ENCODE assay signal across 23 cellular contexts in genomic region chr4:109750652-109751244, GRCh38. TPM values are rescaled to one million over a fixed set of nuclear protein-coding genes. Genes with fewer than 3 reads are reported as not detected.
DNase-seq lines count a peak whose midpoint lies in the region; ATAC-seq, FAIRE-seq and TF ChIP-seq lines count a peak whose summit lies in the region.
"Had no signal": no experiment of that assay in that cellular context is flagged by ENCODE, and none has a peak within 500 bp of the region (broad histone marks: within the 10 kb centered on the region; RNA-seq: fewer than 3 reads in every experiment).

No MANE protein-coding gene starts in this region.

- no peak overlapping the region for H3K4me3 Mint-ChIP-seq in activated CD4-positive, alpha-beta T cell treated with anti-CD3 and anti-CD28 coated beads, Interleukin-2, amount 10 ng/mL, durations not matched to agents 24 days and 14 days
- H3K4me3 Mint-ChIP-seq: CD4-positive, alpha-beta memory T cell; H9 had no signal

- TF ChIP-seq CTCF in K562 (IDR thresholded peaks at IDR 0.05 in 2 of 3, conservative IDR thresholded peaks at IDR 0.05 in 1 of 3; ENCODE audit: insufficient read depth in 2 of 3, low read depth in 1 of 3, low read length in 3 of 3): no peak
- TF ChIP-seq CTCF in testis (IDR thresholded peaks at IDR 0.05): no peak

- ATAC-seq in K562: peak; percentile 75
- ATAC-seq: A549, HCT116 had no signal

- H2BK120ac ChIP-seq in neuronal stem cell (ENCODE audit: low read depth, low read length): no peak overlapping the region

- H3K9ac ChIP-seq in K562 (ENCODE audit: insufficient read depth in 1 of 2, low read depth in 2 of 2, low read length in 2 of 2): no peak overlapping the region
- no peak overlapping the region for H3K9ac ChIP-seq in neuronal stem cell (ENCODE audit: low read depth, low read length, poor library complexity)
- H3K9ac ChIP-seq: BLaER1 treated with 17β-estradiol and CSF1 and Interleukin-3, amounts not matched to agents 10 nM and 100 nM had no signal

- H3K9me3 Mint-ChIP-seq in activated CD4-positive, alpha-beta T cell treated with anti-CD3 and anti-CD28 coated beads, Interleukin-2, amount 10 ng/mL, durations not matched to agents 24 days and 14 days: no peaks in the 10 kb centered on the region
- H3K9me3 Mint-ChIP-seq: CD4-positive, alpha-beta memory T cell; H9 had no signal

- peaks cover 7% of the 10 kb centered on the region for H3K27me3 Mint-ChIP-seq in activated CD4-positive, alpha-beta T cell treated with anti-CD3 and anti-CD28 coated beads, Interleukin-2, amount 10 ng/mL, durations not matched to agents 24 days and 14 days

- H3K36me3 Mint-ChIP-seq in activated CD4-positive, alpha-beta T cell treated with anti-CD3 and anti-CD28 coated beads, Interleukin-2, amount 10 ng/mL, durations not matched to agents 24 days and 14 days (ENCODE audit: low read depth): no peaks in the 10 kb centered on the region
- H3K36me3 Mint-ChIP-seq: CD4-positive, alpha-beta memory T cell had no signal

- no peaks in the 10 kb centered on the region for H3K9me1 ChIP-seq in K562 (ENCODE audit: control insufficient read depth, insufficient read depth, low read length)

- BruUV-seq in K562 (replicated peaks; lab: Mats Ljungman, UMichigan): no TSS peak

- H2AFZ ChIP-seq in K562 (ENCODE audit: low read depth, low read length) (peak overlapping the region; percentile 91), neuronal stem cell (ENCODE audit: low read length) (peak overlapping the region; percentile 61)

- FAIRE-seq in K562 (lab: Jason Lieb, UNC): no peak
- FAIRE-seq: A549, GM12891, GM18507 had no signal

- no peaks in the 10 kb centered on the region for H3K9me3 ChIP-seq in K562 (replicated peaks; ENCODE audit: control insufficient read depth, insufficient read depth, low read depth, low read length)
- H3K9me3 ChIP-seq in neuronal stem cell (replicated peaks in 1 of 2; ENCODE audit: control insufficient read depth in 2 of 2, insufficient read depth in 1 of 2, low read depth in 1 of 2, low read length in 2 of 2): no peaks in the 10 kb centered on the region
- H3K9me3 ChIP-seq in testis: no peaks in the 10 kb centered on the region
- H3K9me3 ChIP-seq: A549; BE2C; BLaER1 treated with 17β-estradiol and CSF1 and Interleukin-3, amounts not matched to agents 10 nM and 100 nM had no signal

- no peak overlapping the region for H3K4ac ChIP-seq in neuronal stem cell (ENCODE audit: low read length)

- peak overlapping the region; percentile 45 for H3K4me2 ChIP-seq in K562 (ENCODE audit: insufficient read depth, low read length)
- no peak overlapping the region for H3K4me2 ChIP-seq in neuronal stem cell (ENCODE audit: insufficient read depth, low read length, poor library complexity, severe bottlenecking)
- H3K4me2 ChIP-seq: A549; BLaER1 treated with 17β-estradiol and CSF1 and Interleukin-3, amounts not matched to agents 10 nM and 100 nM had no signal

- no peaks in the 10 kb centered on the region for H3K79me2 ChIP-seq in K562 (ENCODE audit: control insufficient read depth, insufficient read depth, low read length)

- in situ Hi-C loops in K562 (cut with MboI): no loop called here

- H3K27me3 ChIP-seq in K562 (ENCODE audit: control insufficient read depth in 2 of 2, insufficient read depth in 2 of 2, low read length in 2 of 2) (no peaks in the 10 kb centered on the region), neuronal stem cell (ENCODE audit: control insufficient read depth in 3 of 3, insufficient read depth in 3 of 3, low read depth in 1 of 3, low read length in 3 of 3) (peaks cover 0 to 4% (median 0%) of the 10 kb centered on the region in 3 experiments), testis (no peaks in the 10 kb centered on the region)
- H3K27me3 ChIP-seq: BE2C; BLaER1 treated with 17β-estradiol and CSF1 and Interleukin-3, amounts not matched to agents 10 nM and 100 nM had no signal

- no peak overlapping the region for H2BK5ac ChIP-seq in neuronal stem cell (ENCODE audit: low read length)

- TF ChIP-seq EP300 in K562 (IDR thresholded peaks at IDR 0.05; ENCODE audit: low read length): peak; percentile 54

- no peak overlapping the region for H2AK5ac ChIP-seq in neuronal stem cell (ENCODE audit: low read depth, low read length)

- no peak overlapping the region for H3K27ac Mint-ChIP-seq in activated CD4-positive, alpha-beta T cell treated with anti-CD3 and anti-CD28 coated beads, Interleukin-2, amount 10 ng/mL, durations not matched to agents 24 days and 14 days
- H3K27ac Mint-ChIP-seq: CD4-positive, alpha-beta memory T cell; H9 had no signal

- H3K14ac ChIP-seq in neuronal stem cell (ENCODE audit: low read length): no peak overlapping the region

- intact Hi-C loops in activated CD4-positive, alpha-beta T cell treated with anti-CD3 and anti-CD28 coated beads, Interleukin-2, amount 10 ng/mL, durations not matched to agents 24 days and 14 days (cut with micrococcal nuclease): loop anchor here (5.0 kb wide), 1 partner anchor 328 kb away; no protein-coding TSS in a partner anchor
- intact Hi-C loops in K562 (cut with micrococcal nuclease): no loop called here
- intact Hi-C loops in testis (cut with DNase I; ENCODE audit: low total_unique reads): no loop called here

- no peak overlapping the region for H2BK12ac ChIP-seq in neuronal stem cell (ENCODE audit: low read length)

- WGBS in K562 (ENCODE audit: insufficient coverage, low coverage, missing lambda C conversion rate): 8% methylated on average over 4 of the region's 4 CpGs
- WGBS in neuronal stem cell (ENCODE audit: extremely low coverage in 2 of 2, insufficient read length in 2 of 2, insufficient replicate concordance in 1 of 2), 2 donors: no CpG with 5 or more reads among the region's 4 CpGs
- 91 to 94% methylated on average over 4 of the region's 4 CpGs for WGBS in testis, 2 donors

- H3K4me3 ChIP-seq in K562 (no peak overlapping the region), neuronal stem cell (ENCODE audit: low read length in 2 of 2) (no peak overlapping the region), testis (no peak overlapping the region)
- H3K4me3 ChIP-seq: A549; BLaER1 treated with 17β-estradiol and CSF1 and Interleukin-3, amounts not matched to agents 10 nM and 100 nM had no signal

- H3K27ac ChIP-seq in K562 (ENCODE audit: extremely low read depth, low read depth, low read length): peak overlapping the region; percentile 30; the same call in 1 of the 3 replicates
- no peak overlapping the region for H3K27ac ChIP-seq in neuronal stem cell (replicated peaks; ENCODE audit: low read length)
- no peak overlapping the region for H3K27ac ChIP-seq in testis
- H3K27ac ChIP-seq: A549; BLaER1 treated with 17β-estradiol and CSF1 and Interleukin-3, amounts not matched to agents 10 nM and 100 nM had no signal

- H4K20me1 ChIP-seq in K562 (replicated peaks; ENCODE audit: control insufficient read depth, insufficient read depth, low read length): no peaks in the 10 kb centered on the region
- H4K20me1 ChIP-seq: BLaER1 treated with 17β-estradiol and CSF1 and Interleukin-3, amounts not matched to agents 10 nM and 100 nM had no signal

- POLR2A ChIA-PET in K562 (lab: Yijun Ruan, JAX): interaction anchor here (1.3 kb wide), 2 partner anchors 14 kb away, joined by 3 to 5 read pairs; no protein-coding TSS in a partner anchor

- H3K4me1 ChIP-seq in K562 (replicated peaks in 1 of 2; ENCODE audit: control insufficient read depth in 2 of 2, insufficient read depth in 2 of 2, low read length in 2 of 2) (peaks cover 2 to 16% of the 10 kb centered on the region in 2 experiments; a peak in 3 of 5 replicates), neuronal stem cell (ENCODE audit: control insufficient read depth in 2 of 2, insufficient read depth in 1 of 2, low read depth in 1 of 2, low read length in 2 of 2) (no peaks in the 10 kb centered on the region), testis (no peaks in the 10 kb centered on the region)
- H3K4me1 ChIP-seq: A549, BE2C had no signal

- no peak for TF ChIP-seq RAD21 in K562 (CRISPR knock-in tag; conservative IDR thresholded peaks at IDR 0.05 in 1 of 2, IDR thresholded peaks at IDR 0.05 in 1 of 2)

- H3K4me1 Mint-ChIP-seq in activated CD4-positive, alpha-beta T cell treated with anti-CD3 and anti-CD28 coated beads, Interleukin-2, amount 10 ng/mL, durations not matched to agents 24 days and 14 days: no peaks in the 10 kb centered on the region
- H3K4me1 Mint-ChIP-seq: CD4-positive, alpha-beta memory T cell had no signal

- no peak overlapping the region for H2BK15ac ChIP-seq in neuronal stem cell (ENCODE audit: low read length)

- no peak overlapping the region for H3K18ac ChIP-seq in neuronal stem cell (ENCODE audit: low read length)

- TF ChIP-seq POLR2A in K562 (conservative IDR thresholded peaks at IDR 0.05) (no peak), testis (IDR thresholded peaks at IDR 0.05) (no peak)

- DNase-seq in activated CD4-positive, alpha-beta T cell treated with anti-CD3 and anti-CD28 coated beads, Interleukin-2, amount 10 ng/mL, durations not matched to agents 24 days and 14 days: peak; percentile 54
- DNase-seq in activated CD4-positive, alpha-beta T cell treated with anti-CD3 and anti-CD28 coated beads, Interleukin-2, amount 50 U/mL, for 4 hours: no peak
- DNase-seq in K562 (ENCODE audit: extremely low read depth in 1 of 4, low spot score in 3 of 4) (no peak), neuronal stem cell (ENCODE audit: low spot score) (no peak), testis (no peak), NCI-H2227 treated with DMSO at 0.1 percent for 48 hours (lab: John Stamatoyannopoulos, UW) (no peak)
- DNase-seq: 8988T; ACHN; AML-193; BE2C; Calu3; CD4-positive, alpha-beta memory T cell; COR-L47; DMS53; DMS79 treated with DMSO at 0.1 percent for 48 hours; GF-D8; H9 had no signal

- H4K91ac ChIP-seq in neuronal stem cell (ENCODE audit: low read depth, low read length, poor library complexity): no peak overlapping the region

- H3K23ac ChIP-seq in neuronal stem cell (ENCODE audit: low read depth, low read length, poor library complexity): no peak overlapping the region

- H3K36me3 ChIP-seq in K562 (ENCODE audit: control insufficient read depth, insufficient read depth, low read length) (no peaks in the 10 kb centered on the region), neuronal stem cell (replicated peaks in 1 of 2; ENCODE audit: control insufficient read depth in 2 of 2, insufficient read depth in 2 of 2, low read length in 2 of 2) (no peaks in the 10 kb centered on the region), testis (ENCODE audit: low read depth, missing control alignments) (no peaks in the 10 kb centered on the region)
- H3K36me3 ChIP-seq: BE2C; BLaER1 treated with 17β-estradiol and CSF1 and Interleukin-3, amounts not matched to agents 10 nM and 100 nM had no signal

- no peak overlapping the region for H4K8ac ChIP-seq in neuronal stem cell (ENCODE audit: low read depth, low read length)

- CTCF ChIA-PET in K562 (lab: Yijun Ruan, JAX; ENCODE audit: low intra/inter-chr PET ratio): no interaction called here

- H3K79me1 ChIP-seq in neuronal stem cell (ENCODE audit: low read depth, low read length): no peaks in the 10 kb centered on the region

RNA-seq across cellular contexts. Expression of gene PLA2G12A, which starts 20.9 kb away (rescaled TPM):
- 9.0 and 11.4 TPM in 2 replicates for total RNA-seq in activated CD4-positive, alpha-beta T cell treated with anti-CD3 and anti-CD28 coated beads, Interleukin-2, amount 10 ng/mL, durations not matched to agents 24 days and 14 days
- total RNA-seq in K562 (2011; cell fraction: chromatin; rRNA removed; ENCODE audit: low replicate concordance): 43.6 and 47.1 TPM in 2 replicates
- 20.8 and 67.1 TPM in 2 replicates for total RNA-seq in K562 (2011; cell fraction: nucleolus; rRNA removed)
- 55.1 and 66.2 TPM in 2 replicates for total RNA-seq in K562 (2011; cell fraction: nucleoplasm; rRNA removed)
- 29.4 and 39.8 TPM in 2 replicates for total RNA-seq in K562 (2014; rRNA removed)
- 132 and 135 TPM in 2 replicates for total RNA-seq in K562 (2014; rRNA removed; fragmentation: Illumina TruSeq; extraction: Trizol)
- 98.1 and 103 TPM in 2 replicates for total RNA-seq in K562 (2015; rRNA removed; fragmentation: Illumina TruSeq; extraction: Trizol)
- 92.3 and 94.7 TPM in 2 replicates for total RNA-seq in K562 (2021)
- 202 and 226 TPM in 2 replicates for polyA plus RNA-seq in K562 (2011; rRNA removed)
- 38.2 and 45.9 TPM in 2 replicates for polyA plus RNA-seq in K562 (2011; cell fraction: cytosol; rRNA removed)
- polyA plus RNA-seq in K562 (2011; cell fraction: nucleus; rRNA removed): 49.3 and 54.8 TPM in 2 replicates
- 95.6 and 100 TPM in 2 replicates for polyA plus RNA-seq in K562 (2012)
- polyA plus RNA-seq in K562 (2014; fragmentation: Illumina TruSeq; extraction: Trizol): 77.9 and 80.5 TPM in 2 replicates
- 10 to 100 TPM; 24.2 to 24.6 TPM for polyA plus RNA-seq in K562 (2014; fragmentation: Nextera tagmentation; extraction: Ambion mirVana)
- 38.0 and 50.3 TPM in 2 replicates for polyA plus RNA-seq in K562 (2014; rRNA removed)
- polyA minus RNA-seq in K562 (2011; rRNA and poly(A)+ RNA removed): 228 and 290 TPM in 2 replicates
- polyA minus RNA-seq in K562 (2011; cell fraction: cytosol; rRNA and poly(A)+ RNA removed): 60.1 and 93.2 TPM in 2 replicates
- 12.9 and 16.7 TPM in 2 replicates for polyA minus RNA-seq in K562 (2011; cell fraction: nucleus; rRNA and poly(A)+ RNA removed)
- 8.8 TPM for polyA plus RNA-seq in neuronal stem cell (2013, experiment 1 of 2)
- polyA plus RNA-seq in neuronal stem cell (2013, experiment 2 of 2): 10.2 TPM
- 10 to 100 TPM; 12.2 to 14.1 TPM for total RNA-seq in testis
- 20.7 TPM for polyA plus RNA-seq in testis (ENCODE audit: insufficient read depth, low read depth, low replicate concordance)

RNA-seq across cellular contexts. Expression of gene CASP6, which starts 47.5 kb away (rescaled TPM):
- total RNA-seq in activated CD4-positive, alpha-beta T cell treated with anti-CD3 and anti-CD28 coated beads, Interleukin-2, amount 10 ng/mL, durations not matched to agents 24 days and 14 days: 19.3 and 23.6 TPM in 2 replicates
- total RNA-seq in K562 (2011; cell fraction: chromatin; rRNA removed; ENCODE audit: low replicate concordance): 8.4 and 10.8 TPM in 2 replicates
- total RNA-seq in K562 (2011; cell fraction: nucleolus; rRNA removed): 6.1 and 7.5 TPM in 2 replicates
- 5.4 and 8.3 TPM in 2 replicates for total RNA-seq in K562 (2011; cell fraction: nucleoplasm; rRNA removed)
- 34.3 and 39.1 TPM in 2 replicates for total RNA-seq in K562 (2014; rRNA removed)
- 31.7 and 42.2 TPM in 2 replicates for total RNA-seq in K562 (2014; rRNA removed; fragmentation: Illumina TruSeq; extraction: Trizol)
- 47.7 and 48.1 TPM in 2 replicates for total RNA-seq in K562 (2015; rRNA removed; fragmentation: Illumina TruSeq; extraction: Trizol)
- total RNA-seq in K562 (2021): 20.8 and 22.3 TPM in 2 replicates
- 56.7 and 72.7 TPM in 2 replicates for polyA plus RNA-seq in K562 (2011; rRNA removed)
- 24.9 and 48.9 TPM in 2 replicates for polyA plus RNA-seq in K562 (2011; cell fraction: cytosol; rRNA removed)
- polyA plus RNA-seq in K562 (2011; cell fraction: nucleus; rRNA removed): 9.4 and 11.0 TPM in 2 replicates
- polyA plus RNA-seq in K562 (2012): 31.2 and 32.9 TPM in 2 replicates
- polyA plus RNA-seq in K562 (2014; fragmentation: Illumina TruSeq; extraction: Trizol): 52.1 and 57.5 TPM in 2 replicates
- 10 to 100 TPM; 23.0 to 31.7 TPM for polyA plus RNA-seq in K562 (2014; fragmentation: Nextera tagmentation; extraction: Ambion mirVana)
- polyA plus RNA-seq in K562 (2014; rRNA removed): 47.4 and 50.9 TPM in 2 replicates
- 62.8 and 69.4 TPM in 2 replicates for polyA minus RNA-seq in K562 (2011; rRNA and poly(A)+ RNA removed)
- 16.0 and 25.0 TPM in 2 replicates for polyA minus RNA-seq in K562 (2011; cell fraction: cytosol; rRNA and poly(A)+ RNA removed)
- 2.0 and 8.3 TPM in 2 replicates for polyA minus RNA-seq in K562 (2011; cell fraction: nucleus; rRNA and poly(A)+ RNA removed)
- polyA plus RNA-seq in neuronal stem cell (2013, experiment 1 of 2): 23.4 TPM
- 23.4 TPM for polyA plus RNA-seq in neuronal stem cell (2013, experiment 2 of 2)
- total RNA-seq in testis: 1 to 10 TPM; 7.1 to 7.3 TPM
- 3.6 TPM for polyA plus RNA-seq in testis (ENCODE audit: insufficient read depth, low read depth, low replicate concordance)

RNA-seq across cellular contexts. Expression of gene CFI, which starts 51.1 kb away (rescaled TPM):
- not detected in 2 replicates for total RNA-seq in activated CD4-positive, alpha-beta T cell treated with anti-CD3 and anti-CD28 coated beads, Interleukin-2, amount 10 ng/mL, durations not matched to agents 24 days and 14 days
- 0.23 TPM in 1 of 2 replicates, not detected in the other for total RNA-seq in K562 (2011; cell fraction: chromatin; rRNA removed; ENCODE audit: low replicate concordance)
- total RNA-seq in K562 (2011; cell fraction: nucleolus; rRNA removed): not detected in 2 replicates
- 0.31 TPM in 1 of 2 replicates, not detected in the other for total RNA-seq in K562 (2011; cell fraction: nucleoplasm; rRNA removed)
- 0.41 and 1.4 TPM in 2 replicates for total RNA-seq in K562 (2014; rRNA removed)
- 0.61 and 0.62 TPM in 2 replicates for total RNA-seq in K562 (2014; rRNA removed; fragmentation: Illumina TruSeq; extraction: Trizol)
- total RNA-seq in K562 (2015; rRNA removed; fragmentation: Illumina TruSeq; extraction: Trizol): 8.3 and 8.4 TPM in 2 replicates
- 0.94 and 0.95 TPM in 2 replicates for total RNA-seq in K562 (2021)
- 0.22 and 0.54 TPM in 2 replicates for polyA plus RNA-seq in K562 (2011; rRNA removed)
- 0.06 and 0.12 TPM in 2 replicates for polyA plus RNA-seq in K562 (2011; cell fraction: cytosol; rRNA removed)
- polyA plus RNA-seq in K562 (2011; cell fraction: nucleus; rRNA removed): 0.10 and 0.26 TPM in 2 replicates
- polyA plus RNA-seq in K562 (2012): 2.5 and 3.9 TPM in 2 replicates
- polyA plus RNA-seq in K562 (2014; fragmentation: Illumina TruSeq; extraction: Trizol): 0.58 and 1.00 TPM in 2 replicates
- 1 to 10 TPM in 1 of 2 experiments, under 1 TPM in 1; 0.30 to 1.1 TPM for polyA plus RNA-seq in K562 (2014; fragmentation: Nextera tagmentation; extraction: Ambion mirVana)
- polyA plus RNA-seq in K562 (2014; rRNA removed): 0.46 and 0.72 TPM in 2 replicates
- polyA minus RNA-seq in K562 (2011; rRNA and poly(A)+ RNA removed): 0.33 TPM in 1 of 2 replicates, not detected in the other
- 0.73 TPM in 1 of 2 replicates, not detected in the other for polyA minus RNA-seq in K562 (2011; cell fraction: cytosol; rRNA and poly(A)+ RNA removed)
- polyA minus RNA-seq in K562 (2011; cell fraction: nucleus; rRNA and poly(A)+ RNA removed): not detected in 2 replicates
- polyA plus RNA-seq in neuronal stem cell (2013, experiment 1 of 2): not detected
- not detected for polyA plus RNA-seq in neuronal stem cell (2013, experiment 2 of 2)
- 10 to 100 TPM in 1 of 2 donors, 1 to 10 TPM in 1; 4.3 to 24.5 TPM for total RNA-seq in testis
- 26.0 TPM for polyA plus RNA-seq in testis (ENCODE audit: insufficient read depth, low read depth, low replicate concordance)
- total RNA-seq: CD4-positive, alpha-beta memory T cell; G401; H9 had no signal
- polyA plus RNA-seq: CD4-positive, alpha-beta memory T cell had no signal
